28 cellular contexts compared by ENCODE assay signal in the genomic region with DNA sequence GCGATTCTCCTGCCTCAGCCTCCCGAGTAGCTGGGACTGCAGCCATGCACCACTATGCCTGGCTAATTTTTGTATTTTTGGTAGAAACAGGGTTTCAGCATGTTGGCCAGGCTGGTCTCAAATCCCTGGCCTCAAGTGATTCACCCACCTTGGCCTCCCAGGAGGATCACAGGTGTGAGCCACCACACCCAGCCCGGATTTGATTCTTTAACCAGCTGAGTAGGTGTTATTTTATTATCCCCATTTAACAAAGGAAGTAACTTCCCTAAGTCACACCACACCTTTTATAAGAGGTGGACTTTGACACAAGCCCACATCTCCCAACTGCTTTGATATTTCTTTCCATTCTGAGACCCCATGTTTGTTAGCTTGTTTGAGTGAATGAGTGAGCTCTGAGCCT.
"Had no signal": no experiment of that assay in that cellular context is flagged by ENCODE, and none has a peak within 500 bp of the region (broad histone marks: within the 10 kb centered on the region; RNA-seq: fewer than 3 reads in every experiment).

No MANE protein-coding gene starts in this region.

- H3K36me3 ChIP-seq: heart right ventricle, thoracic aorta, upper lobe of left lung, vagina had no signal

- H3K4me3 ChIP-seq: heart right ventricle, thoracic aorta, upper lobe of left lung, vagina had no signal

- H3K4me1 ChIP-seq: heart right ventricle, parathyroid adenoma, upper lobe of left lung, vagina had no signal

- FAIRE-seq: islet of Langerhans had no signal

- H3K4me3 Mint-ChIP-seq: activated CD8-positive, alpha-beta T cell treated with anti-CD3 and anti-CD28 coated beads for 36 hours; activated naive CD4-positive, alpha-beta T cell treated with anti-CD3 and anti-CD28 coated beads, Interleukin-2, amount 50 U/mL, for 24 hours; activated naive CD8-positive, alpha-beta T cell treated with anti-CD3 and anti-CD28 coated beads, Interleukin-2, amount 50 U/mL, for 24 hours; activated T-cell treated with anti-CD3 and anti-CD28 coated beads, Interleukin-2, amount 50 U/mL, for 4 hours; activated T-helper 17 cell treated with anti-CD3 and anti-CD28 coated beads, Interleukin-2, amount 50 U/mL, for 72 hours; dendritic cell treated with granulocyte-macrophage colony-stimulating factor and Interleukin-4, amounts not matched to agents 40 ng/mL and 50 ng/mL, for 4 days; mesothelial cell of epicardium; naive thymus-derived CD8-positive, alpha-beta T cell; neural crest cell; T-helper 17 cell had no signal

- H3K4me1 Mint-ChIP-seq: activated naive CD4-positive, alpha-beta T cell treated with anti-CD3 and anti-CD28 coated beads, Interleukin-2, amount 50 U/mL, for 24 hours; activated T-helper 17 cell treated with anti-CD3 and anti-CD28 coated beads, Interleukin-2, amount 50 U/mL, for 72 hours; mesothelial cell of epicardium; neural crest cell had no signal

- H3K36me3 Mint-ChIP-seq: activated naive CD4-positive, alpha-beta T cell treated with anti-CD3 and anti-CD28 coated beads, Interleukin-2, amount 50 U/mL, for 24 hours; mesothelial cell of epicardium; naive thymus-derived CD8-positive, alpha-beta T cell had no signal

- H2AFZ ChIP-seq: parathyroid adenoma had no signal

- H3K79me2 ChIP-seq: parathyroid adenoma had no signal

- H3K27ac ChIP-seq: heart right ventricle, parathyroid adenoma, thoracic aorta, upper lobe of left lung, vagina had no signal

- H3K27ac Mint-ChIP-seq: activated CD8-positive, alpha-beta T cell treated with anti-CD3 and anti-CD28 coated beads for 36 hours; activated naive CD4-positive, alpha-beta T cell treated with anti-CD3 and anti-CD28 coated beads, Interleukin-2, amount 50 U/mL, for 24 hours; activated naive CD8-positive, alpha-beta T cell treated with anti-CD3 and anti-CD28 coated beads, Interleukin-2, amount 50 U/mL, for 24 hours; activated T-helper 17 cell treated with anti-CD3 and anti-CD28 coated beads, Interleukin-2, amount 50 U/mL, for 72 hours; dendritic cell treated with granulocyte-macrophage colony-stimulating factor and Interleukin-4, amounts not matched to agents 40 ng/mL and 50 ng/mL, for 4 days; mesothelial cell of epicardium; naive thymus-derived CD8-positive, alpha-beta T cell had no signal

- H3K27me3 ChIP-seq: upper lobe of left lung, vagina had no signal

- DNase-seq: activated CD4-positive, alpha-beta T cell treated with anti-CD3 and anti-CD28 coated beads for 1 hour; activated CD4-positive, alpha-beta T cell treated with anti-CD3 and anti-CD28 coated beads, Interleukin-2, amount 50 U/mL, for 1 hour; activated CD8-positive, alpha-beta T cell treated with anti-CD3 and anti-CD28 coated beads for 36 hours; activated gamma-delta T cell treated with Interleukin-2 at 50 U/mL for 16 hours; activated naive CD8-positive, alpha-beta T cell treated with anti-CD3 and anti-CD28 coated beads, Interleukin-2, amount 50 U/mL, for 24 hours; activated T-cell treated with anti-CD3 and anti-CD28 coated beads, Interleukin-2, amount 50 U/mL, for 4 hours; amygdala; caudate nucleus; foreskin fibroblast; heart right ventricle; left ventricle myocardium superior; naive thymus-derived CD8-positive, alpha-beta T cell; nucleus accumbens; right cardiac atrium; stimulated activated CD4-positive, alpha-beta T cell treated with anti-CD3 and anti-CD28 coated beads, Interleukin-2, amount 100 ng/mL, for 48 hours; stimulated activated naive CD4-positive, alpha-beta T cell treated with Interleukin-2 at 50 U/mL for 16 hours; T-helper 17 cell; T1000; upper lobe of left lung had no signal

- H3K9me3 ChIP-seq: heart right ventricle, thoracic aorta, upper lobe of left lung, vagina had no signal

- H3K9me3 Mint-ChIP-seq: activated CD8-positive, alpha-beta T cell treated with anti-CD3 and anti-CD28 coated beads for 36 hours; activated naive CD4-positive, alpha-beta T cell treated with anti-CD3 and anti-CD28 coated beads, Interleukin-2, amount 50 U/mL, for 24 hours; activated naive CD8-positive, alpha-beta T cell treated with anti-CD3 and anti-CD28 coated beads, Interleukin-2, amount 50 U/mL, for 24 hours; activated T-cell treated with anti-CD3 and anti-CD28 coated beads, Interleukin-2, amount 50 U/mL, for 4 hours; activated T-helper 17 cell treated with anti-CD3 and anti-CD28 coated beads, Interleukin-2, amount 50 U/mL, for 72 hours; dendritic cell treated with granulocyte-macrophage colony-stimulating factor and Interleukin-4, amounts not matched to agents 40 ng/mL and 50 ng/mL, for 4 days; mesothelial cell of epicardium; naive thymus-derived CD8-positive, alpha-beta T cell; neural crest cell had no signal

- H3K27me3 Mint-ChIP-seq: dendritic cell treated with granulocyte-macrophage colony-stimulating factor and Interleukin-4, amounts not matched to agents 40 ng/mL and 50 ng/mL, for 4 days had no signal

- H3K9ac ChIP-seq: parathyroid adenoma had no signal
